In genomic region chr11:113375402-113375801, GRCh38 we compare ENCODE assay signal across 1 cellular context.
A peak's percentile ranks its signal among the peaks of the same experiment; 100 is the strongest.
TF ChIP-seq lines count a peak whose summit lies in the region.

No MANE protein-coding gene starts in this region.

TF ChIP-seq in K562, 482 proteins besides CTCF, POLR2A, EP300 and RAD21 (continued from another document and continues in another):
- no peak for TF ChIP-seq ATF6 (CRISPR knock-in tag; IDR thresholded peaks at IDR 0.05)
- TF ChIP-seq ZFP30 (CRISPR knock-in tag; IDR thresholded peaks at IDR 0.05; ENCODE audit: borderline replicate concordance): no peak
- TF ChIP-seq ZNF174 (CRISPR knock-in tag; IDR thresholded peaks at IDR 0.05): no peak
- TF ChIP-seq MAX (CRISPR knock-in tag; IDR thresholded peaks at IDR 0.05): no peak
- no peak for TF ChIP-seq ETS2 (tag; IDR thresholded peaks at IDR 0.05; ENCODE audit: borderline replicate concordance, poor library complexity, severe bottlenecking)
- TF ChIP-seq CREB1 (IDR thresholded peaks at IDR 0.05): no peak
- no peak for TF ChIP-seq CREB1 (CRISPR knock-in tag; IDR thresholded peaks at IDR 0.05)
- no peak for TF ChIP-seq PHB (CRISPR knock-in tag; IDR thresholded peaks at IDR 0.05)
- TF ChIP-seq YY1 (IDR thresholded peaks at IDR 0.05; ENCODE audit: borderline replicate concordance in 1 of 3, control insufficient read depth in 1 of 3, extremely low read depth in 1 of 3, insufficient read depth in 3 of 3, insufficient read length in 1 of 3, insufficient replicate concordance in 2 of 3, low read depth in 1 of 3, low read length in 2 of 3): no peak
- no peak for TF ChIP-seq HSF4 (CRISPR knock-in tag; IDR thresholded peaks at IDR 0.05; ENCODE audit: borderline replicate concordance)
- TF ChIP-seq POLR3G (IDR thresholded peaks at IDR 0.05; ENCODE audit: extremely low read depth, insufficient read length, insufficient replicate concordance): no peak
- TF ChIP-seq SMARCB1 (IDR thresholded peaks at IDR 0.05; ENCODE audit: insufficient read length, low read depth): no peak
- TF ChIP-seq USF2 (CRISPR knock-in tag; IDR thresholded peaks at IDR 0.05): peak; percentile 81
- TF ChIP-seq, protein P1, sequence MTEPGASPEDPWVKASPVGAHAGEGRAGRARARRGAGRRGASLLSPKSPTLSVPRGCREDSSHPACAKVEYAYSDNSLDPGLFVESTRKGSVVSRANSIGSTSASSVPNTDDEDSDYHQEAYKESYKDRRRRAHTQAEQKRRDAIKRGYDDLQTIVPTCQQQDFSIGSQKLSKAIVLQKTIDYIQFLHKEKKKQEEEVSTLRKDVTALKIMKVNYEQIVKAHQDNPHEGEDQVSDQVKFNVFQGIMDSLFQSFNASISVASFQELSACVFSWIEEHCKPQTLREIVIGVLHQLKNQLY (CRISPR knock-in tag; conservative IDR thresholded peaks at IDR 0.05): no peak
- TF ChIP-seq FOXK1 (CRISPR knock-in tag; IDR thresholded peaks at IDR 0.05; ENCODE audit: borderline replicate concordance): no peak
- no peak for TF ChIP-seq STAT5B (CRISPR knock-in tag; IDR thresholded peaks at IDR 0.05)
- no peak for TF ChIP-seq E2F8 (IDR thresholded peaks at IDR 0.05; ENCODE audit: low read depth, partially characterized antibody)
- TF ChIP-seq CBFA2T2 (conservative IDR thresholded peaks at IDR 0.05): peak; percentile 19; the same call in 1 of the 2 replicates
- TF ChIP-seq ZNF785 (CRISPR knock-in tag; IDR thresholded peaks at IDR 0.05): no peak
- TF ChIP-seq ZNF263 (CRISPR knock-in tag; IDR thresholded peaks at IDR 0.05; ENCODE audit: borderline replicate concordance): no peak
- no peak for TF ChIP-seq BHLHE40 (IDR thresholded peaks at IDR 0.05; ENCODE audit: low read length)
- no peak for TF ChIP-seq MTF1 (CRISPR knock-in tag; IDR thresholded peaks at IDR 0.05; ENCODE audit: borderline replicate concordance)
- no peak for TF ChIP-seq ZBTB11 (CRISPR knock-in tag; IDR thresholded peaks at IDR 0.05)
- no peak for TF ChIP-seq NFE2 (IDR thresholded peaks at IDR 0.05; ENCODE audit: low read depth)
- TF ChIP-seq RFX7 (CRISPR knock-in tag; IDR thresholded peaks at IDR 0.05): no peak
- TF ChIP-seq, protein P2, sequence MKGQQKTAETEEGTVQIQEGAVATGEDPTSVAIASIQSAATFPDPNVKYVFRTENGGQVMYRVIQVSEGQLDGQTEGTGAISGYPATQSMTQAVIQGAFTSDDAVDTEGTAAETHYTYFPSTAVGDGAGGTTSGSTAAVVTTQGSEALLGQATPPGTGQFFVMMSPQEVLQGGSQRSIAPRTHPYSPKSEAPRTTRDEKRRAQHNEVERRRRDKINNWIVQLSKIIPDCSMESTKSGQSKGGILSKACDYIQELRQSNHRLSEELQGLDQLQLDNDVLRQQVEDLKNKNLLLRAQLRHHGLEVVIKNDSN (CRISPR knock-in tag; IDR thresholded peaks at IDR 0.05): peak; percentile 75
- TF ChIP-seq ZNF354B (CRISPR knock-in tag; IDR thresholded peaks at IDR 0.05): no peak
- no peak for TF ChIP-seq MGA (IDR thresholded peaks at IDR 0.05)
- TF ChIP-seq RBM15 (IDR thresholded peaks at IDR 0.05; ENCODE audit: insufficient read depth, low read length): no peak
- TF ChIP-seq LEF1 (IDR thresholded peaks at IDR 0.05): no peak
- peak; percentile 74 for TF ChIP-seq NFYB (IDR thresholded peaks at IDR 0.05; ENCODE audit: extremely low read depth, insufficient read length)
- TF ChIP-seq ZNF184 (CRISPR knock-in tag; IDR thresholded peaks at IDR 0.05): no peak
- TF ChIP-seq SRSF1 (IDR thresholded peaks at IDR 0.05; ENCODE audit: low read depth, low read length): no peak
- no peak for TF ChIP-seq SNRNP70 (optimal IDR thresholded peaks at IDR 0.05; ENCODE audit: low read depth, low read length)
- TF ChIP-seq KAT2B (IDR thresholded peaks at IDR 0.05; ENCODE audit: low read depth, low read length): no peak
